Comparison of ENCODE assay signal across 1 cellular context in genomic region chr4:36039031-36039430, GRCh38.
TF ChIP-seq lines count a peak whose summit lies in the region.

No MANE protein-coding gene starts in this region.

TF ChIP-seq in SK-N-SH, 30 proteins besides CTCF, POLR2A, EP300 and RAD21 (continued from another document):
- no peak for TF ChIP-seq SMC3 (IDR thresholded peaks at IDR 0.05; ENCODE audit: low read depth, low read length)
- no peak for TF ChIP-seq USF2 (IDR thresholded peaks at IDR 0.05; ENCODE audit: borderline replicate concordance, low read depth, low read length)
- TF ChIP-seq POLR2AphosphoS5 (IDR thresholded peaks at IDR 0.05; ENCODE audit: low read depth, low read length): no peak
- TF ChIP-seq EZH2phosphoT487 (IDR thresholded peaks at IDR 0.05; ENCODE audit: borderline replicate concordance, low read depth): no peak
- no peak for TF ChIP-seq RXRA (IDR thresholded peaks at IDR 0.05; ENCODE audit: borderline replicate concordance, low read depth)
- no peak for TF ChIP-seq MEF2A (IDR thresholded peaks at IDR 0.05; ENCODE audit: borderline replicate concordance, low read depth)
- TF ChIP-seq MAX (IDR thresholded peaks at IDR 0.05; ENCODE audit: low read depth): no peak
- no peak for TF ChIP-seq TEAD4 (IDR thresholded peaks at IDR 0.05; ENCODE audit: borderline replicate concordance, insufficient read depth)
- no peak for TF ChIP-seq SIN3A (IDR thresholded peaks at IDR 0.05; ENCODE audit: borderline replicate concordance, low read depth, low read length)
